Comparison of ENCODE assay signal across 9 cellular contexts in genomic region chr7:88789480-88790064, GRCh38. TPM values are rescaled to one million over a fixed set of nuclear protein-coding genes. Genes with fewer than 3 reads are reported as not detected.
DNase-seq lines count a peak whose midpoint lies in the region; ATAC-seq, FAIRE-seq and TF ChIP-seq lines count a peak whose summit lies in the region.
"Had no signal": no experiment of that assay in that cellular context is flagged by ENCODE, and none has a peak within 500 bp of the region (broad histone marks: within the 10 kb centered on the region; RNA-seq: fewer than 3 reads in every experiment).

No MANE protein-coding gene starts in this region.

- no peak for ATAC-seq in GM21737 (IDR thresholded peaks at IDR 0.05; ENCODE audit: unreplicated experiment)
- no peak for ATAC-seq in activated CD8-positive, alpha-beta memory T cell treated with anti-CD3 and anti-CD28 coated beads, Interleukin-2, amount 10 ng/mL, durations not matched to agents 7 days and 5 days

- DNase-seq in DMS114 treated with DMSO at 0.1 percent for 48 hours (lab: John Stamatoyannopoulos, UW; ENCODE audit: unreplicated experiment) (peak; percentile 5), HFF-Myc (ENCODE audit: extremely low read depth, low read depth) (no peak), SK-N-DZ (ENCODE audit: low spot score) (peak; percentile 12), medulla oblongata (ENCODE audit: extremely low spot score) (no peak), NCI-H1436 treated with DMSO at 0.1 percent for 48 hours (lab: John Stamatoyannopoulos, UW) (no peak)
- no peak for DNase-seq in activated CD8-positive, alpha-beta memory T cell treated with anti-CD3 and anti-CD28 coated beads, Interleukin-2, amount 10 ng/mL, durations not matched to agents 7 days and 5 days

- peak; percentile 15 for TF ChIP-seq CTCF in HFF-Myc (IDR thresholded peaks at IDR 0.05; ENCODE audit: low read depth, low read length, missing control alignments)

- no peaks in the 10 kb centered on the region for H3K36me3 Mint-ChIP-seq in activated CD8-positive, alpha-beta memory T cell treated with anti-CD3 and anti-CD28 coated beads, Interleukin-2, amount 10 ng/mL, durations not matched to agents 7 days and 5 days
- H3K36me3 Mint-ChIP-seq: IgD-negative memory B cell had no signal

- CTCF ChIA-PET in activated CD8-positive, alpha-beta memory T cell treated with anti-CD3 and anti-CD28 coated beads, Interleukin-2, amount 10 ng/mL, durations not matched to agents 7 days and 5 days (lab: Charles Lee), result no interaction called here

- no peaks in the 10 kb centered on the region for H3K9me3 Mint-ChIP-seq in activated CD8-positive, alpha-beta memory T cell treated with anti-CD3 and anti-CD28 coated beads, Interleukin-2, amount 10 ng/mL, durations not matched to agents 7 days and 5 days (ENCODE audit: low read depth)
- H3K9me3 Mint-ChIP-seq: IgD-negative memory B cell had no signal

- no peak overlapping the region for H3K27ac Mint-ChIP-seq in activated CD8-positive, alpha-beta memory T cell treated with anti-CD3 and anti-CD28 coated beads, Interleukin-2, amount 10 ng/mL, durations not matched to agents 7 days and 5 days
- H3K27ac Mint-ChIP-seq: IgD-negative memory B cell had no signal

- no peaks in the 10 kb centered on the region for H3K27me3 Mint-ChIP-seq in activated CD8-positive, alpha-beta memory T cell treated with anti-CD3 and anti-CD28 coated beads, Interleukin-2, amount 10 ng/mL, durations not matched to agents 7 days and 5 days
- H3K27me3 Mint-ChIP-seq: IgD-negative memory B cell had no signal

- FAIRE-seq in islet of Langerhans (lab: Jason Lieb, UNC), result peak; percentile 92

- no peaks in the 10 kb centered on the region for H3K4me1 Mint-ChIP-seq in activated CD8-positive, alpha-beta memory T cell treated with anti-CD3 and anti-CD28 coated beads, Interleukin-2, amount 10 ng/mL, durations not matched to agents 7 days and 5 days
- H3K4me1 Mint-ChIP-seq: IgD-negative memory B cell had no signal

- no peak overlapping the region for H3K4me3 ChIP-seq in HFF-Myc (replicated peaks; ENCODE audit: low read depth, low read length)

- no peak overlapping the region for H3K4me3 Mint-ChIP-seq in activated CD8-positive, alpha-beta memory T cell treated with anti-CD3 and anti-CD28 coated beads, Interleukin-2, amount 10 ng/mL, durations not matched to agents 7 days and 5 days
- H3K4me3 Mint-ChIP-seq: IgD-negative memory B cell had no signal

RNA-seq across cellular contexts. Expression of gene TEX47, which starts 6.0 kb away (rescaled TPM):
- not detected in 2 replicates for polyA plus RNA-seq in SK-N-DZ (2014; cell fraction: cytosol; rRNA removed)
- not detected in 2 replicates for polyA plus RNA-seq in SK-N-DZ (2014; cell fraction: nucleus; rRNA removed)
- total RNA-seq in activated CD8-positive, alpha-beta memory T cell treated with anti-CD3 and anti-CD28 coated beads, Interleukin-2, amount 10 ng/mL, durations not matched to agents 7 days and 5 days, result not detected
- polyA plus RNA-seq: IgD-negative memory B cell had no signal

RNA-seq across cellular contexts. Expression of gene ZNF804B, which starts 30.1 kb away (rescaled TPM):
- not detected in 2 replicates for polyA plus RNA-seq in SK-N-DZ (2014; cell fraction: cytosol; rRNA removed)
- not detected in 2 replicates for polyA plus RNA-seq in SK-N-DZ (2014; cell fraction: nucleus; rRNA removed)
- total RNA-seq in activated CD8-positive, alpha-beta memory T cell treated with anti-CD3 and anti-CD28 coated beads, Interleukin-2, amount 10 ng/mL, durations not matched to agents 7 days and 5 days, result not detected
- polyA plus RNA-seq: IgD-negative memory B cell had no signal

Comparison
In these comparisons a context has a peak if more than half of its experiments do, and no peak if none do; other contexts are left out.
1. DNase-seq: peak in DMS114 treated with DMSO at 0.1 percent for 48 hours (single experiment) and SK-N-DZ (single experiment); none in HFF-Myc (single experiment), medulla oblongata (single experiment), activated CD8-positive, alpha-beta memory T cell treated with anti-CD3 and anti-CD28 coated beads, Interleukin-2, amount 10 ng/mL, durations not matched to agents 7 days and 5 days (single experiment) and NCI-H1436 treated with DMSO at 0.1 percent for 48 hours (single experiment).